In genomic region chr6:149895702-149896310, GRCh38 we compare ENCODE assay signal across 7 cellular contexts. TPM values are rescaled to one million over a fixed set of nuclear protein-coding genes. Genes with fewer than 3 reads are reported as not detected.
DNase-seq lines count a peak whose midpoint lies in the region; ATAC-seq, FAIRE-seq and TF ChIP-seq lines count a peak whose summit lies in the region.

No MANE protein-coding gene starts in this region.

- in situ Hi-C loops in brain microvascular endothelial cell (cut with HindIII; ENCODE audit: low pct_ligation_motif_present, low sequenced_read_pairs) = no loop called here

- no peaks in the 10 kb centered on the region for H3K36me3 Mint-ChIP-seq in HFFc6 (ENCODE audit: low read depth)

- no peaks in the 10 kb centered on the region for H3K9me3 ChIP-seq in mucosa of rectum (ENCODE audit: control insufficient read depth in 2 of 2, low read length in 2 of 2)

- H3K27me3 ChIP-seq in brain microvascular endothelial cell (replicated peaks) (no peaks in the 10 kb centered on the region), mucosa of rectum (ENCODE audit: control insufficient read depth in 2 of 2, insufficient read depth in 2 of 2, low read length in 2 of 2) (no peaks in the 10 kb centered on the region)

- peak overlapping the region; percentile 93 for H3K27ac Mint-ChIP-seq in HFFc6

- peak; percentile 72 for DNase-seq in HFFc6
- DNase-seq in SHP77 treated with DMSO at 0.1 percent for 48 hours (lab: John Stamatoyannopoulos, UW) = peak; percentile 49
- peak; percentile 53 for DNase-seq in brain microvascular endothelial cell
- DNase-seq in frontal cortex (ENCODE audit: low spot score in 2 of 2) = no peak

- peak overlapping the region in 1 of 2 donors; percentile 28 for H3K9ac ChIP-seq in mucosa of rectum (ENCODE audit: low read depth in 1 of 2, low read length in 2 of 2)

- H3K4me1 Mint-ChIP-seq in HFFc6 (ENCODE audit: low read depth) = peaks cover 50% of the 10 kb centered on the region

- ATAC-seq in HG03139 (IDR thresholded peaks at IDR 0.05; ENCODE audit: unreplicated experiment) (no peak), HG02759 (IDR thresholded peaks at IDR 0.05; ENCODE audit: unreplicated experiment) (no peak)

- TF ChIP-seq CTCF in HFFc6 (IDR thresholded peaks at IDR 0.05) (no peak), brain microvascular endothelial cell (IDR thresholded peaks at IDR 0.05; ENCODE audit: low read depth, low read length, missing control alignments) (no peak)

- H3K27ac ChIP-seq in brain microvascular endothelial cell (no peak overlapping the region), mucosa of rectum (ENCODE audit: low read depth in 2 of 2, low read length in 2 of 2) (peak overlapping the region; percentile 65 to 78)

- H3K36me3 ChIP-seq in brain microvascular endothelial cell (replicated peaks) (no peaks in the 10 kb centered on the region), mucosa of rectum (ENCODE audit: control insufficient read depth in 2 of 2, insufficient read depth in 2 of 2, low read length in 2 of 2) (no peaks in the 10 kb centered on the region)

- H3K27me3 Mint-ChIP-seq in HFFc6 (ENCODE audit: insufficient read depth) = no peaks in the 10 kb centered on the region

- H3K4me3 ChIP-seq in brain microvascular endothelial cell (ENCODE audit: low read depth, low read length) (no peak overlapping the region), mucosa of rectum (ENCODE audit: low read length in 2 of 2) (no peak overlapping the region)

- H3K9me3 Mint-ChIP-seq in HFFc6 = no peaks in the 10 kb centered on the region

- H3K4me3 Mint-ChIP-seq in HFFc6 = peak overlapping the region; percentile 83

- FAIRE-seq in frontal cortex (lab: Jason Lieb, UNC) = no peak

- peaks cover 21 to 33% of the 10 kb centered on the region in 2 donors for H3K4me1 ChIP-seq in mucosa of rectum (ENCODE audit: control insufficient read depth in 2 of 2, insufficient read depth in 2 of 2, low read length in 2 of 2)

RNA-seq across cellular contexts. Expression of gene RAET1E, which starts 2.1 kb away (rescaled TPM):
- under 1 TPM in 5 of 6 experiments, not detected in 1; 0.14 to 0.41 (median 0.26) TPM for total RNA-seq in HFFc6 (2021; fragmentation: NEBNext Ultra II Directional; extraction: Animal tissue kit (Norgen Biotek cat#: 25700))
- total RNA-seq in frontal cortex = not detected

RNA-seq across cellular contexts. Expression of gene RAET1G, which starts 27.1 kb away (rescaled TPM):
- 1 to 10 TPM in 2 of 6 experiments, under 1 TPM in 4; 0.64 to 1.1 (median 0.83) TPM for total RNA-seq in HFFc6 (2021; fragmentation: NEBNext Ultra II Directional; extraction: Animal tissue kit (Norgen Biotek cat#: 25700))
- total RNA-seq in frontal cortex = not detected

RNA-seq across cellular contexts. Expression of gene LRP11, which starts 31.6 kb away (rescaled TPM):
- total RNA-seq in HFFc6 (2021; fragmentation: NEBNext Ultra II Directional; extraction: Animal tissue kit (Norgen Biotek cat#: 25700)) = 10 to 100 TPM; 27.4 to 34.6 (median 30.4) TPM
- total RNA-seq in frontal cortex = 30.6 TPM

RNA-seq across cellular contexts. Expression of gene ULBP2, which starts 46.0 kb away (rescaled TPM):
- total RNA-seq in HFFc6 (2021; fragmentation: NEBNext Ultra II Directional; extraction: Animal tissue kit (Norgen Biotek cat#: 25700)) = 10 to 100 TPM; 16.2 to 23.2 (median 19.4) TPM
- total RNA-seq in frontal cortex = 5.3 TPM

Comparison
In these comparisons a context has a peak if more than half of its experiments do, and no peak if none do; other contexts are left out.
1. DNase-seq: peak in HFFc6 (single experiment), SHP77 treated with DMSO at 0.1 percent for 48 hours (single experiment) and brain microvascular endothelial cell (single experiment); none in frontal cortex (0 of 2).